In the genomic region with DNA sequence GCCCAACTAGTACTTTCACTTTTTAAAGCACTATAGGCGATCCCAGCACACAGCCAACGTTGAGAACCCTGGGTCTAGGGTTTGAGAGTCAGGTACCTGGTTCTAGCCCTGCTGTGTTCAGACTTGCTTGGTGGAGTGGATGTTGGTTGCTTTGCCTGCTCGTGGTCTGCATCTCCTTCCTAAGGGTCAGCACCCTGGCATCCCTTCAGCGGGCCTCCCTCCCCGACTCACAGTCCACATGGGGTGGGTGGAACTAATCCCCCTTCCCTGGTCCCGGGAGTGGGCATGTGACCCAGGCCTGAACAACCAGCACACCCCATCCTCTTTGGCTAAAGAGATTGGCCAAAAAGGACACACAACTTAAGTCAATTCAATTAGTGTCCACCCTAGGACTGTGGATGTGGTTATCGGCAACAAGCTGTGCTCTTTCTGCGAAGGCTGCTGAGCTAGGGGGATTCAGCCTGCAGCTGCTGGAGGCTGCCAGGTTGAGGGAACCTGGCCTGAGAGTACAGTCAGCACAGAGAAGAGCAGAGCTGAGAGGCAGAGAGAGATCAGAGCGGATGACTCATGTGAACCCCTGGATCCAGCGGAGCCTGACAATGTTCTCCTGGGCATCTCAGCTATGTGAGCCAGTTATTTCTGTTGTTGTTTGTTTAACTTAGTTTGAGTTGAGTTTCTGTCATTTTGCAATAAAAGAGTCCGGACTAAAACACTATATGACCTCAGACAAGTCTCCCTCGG, we compare ENCODE assay signal across 29 cellular contexts.
DNase-seq lines count a peak whose midpoint lies in the region; ATAC-seq and TF ChIP-seq lines count a peak whose summit lies in the region.
"Had no signal": no experiment of that assay in that cellular context is flagged by ENCODE, and none has a peak within 500 bp of the region (broad histone marks: within the 10 kb centered on the region; RNA-seq: fewer than 3 reads in every experiment).

No MANE protein-coding gene starts in this region.

- no peak overlapping the region for H4K8ac ChIP-seq in IMR-90 (ENCODE audit: low read depth in 2 of 2, low read length in 2 of 2)

- no peaks in the 10 kb centered on the region for H3K79me1 ChIP-seq in IMR-90 (ENCODE audit: low read depth in 1 of 2, low read length in 2 of 2)

- WGBS in IMR-90 (ENCODE audit: extremely low coverage in 2 of 2, insufficient read length in 1 of 2), 2 experiments: no CpG with 5 or more reads among the region's 12 CpGs
- WGBS in endodermal cell (ENCODE audit: insufficient coverage in 1 of 2, insufficient read length in 1 of 2), 2 experiments: 90 to 92% methylated on average over 9 to 12 of the region's 12 CpGs

- peaks cover 2% of the 10 kb centered on the region; the same call in 1 of the 2 replicates for H3K9me3 ChIP-seq in IMR-90 (ENCODE audit: control insufficient read depth, insufficient read depth, low read length)
- H3K9me3 ChIP-seq in endodermal cell (ENCODE audit: control insufficient read depth, low read length): no peaks in the 10 kb centered on the region
- H3K9me3 ChIP-seq: HAP-1, left lung had no signal

- CTCF ChIA-PET in IMR-90 (lab: Yijun Ruan, JAX): interaction anchor here (1.2 kb wide), 1 partner anchor 18 kb away, joined by 3 read pairs; no protein-coding TSS in a partner anchor
- CTCF ChIA-PET in activated CD4-positive, alpha-beta memory T cell treated with anti-CD3 and anti-CD28 coated beads for 36 hours (lab: Charles Lee): no interaction called here

- no peak overlapping the region for H3K27ac ChIP-seq in IMR-90 (ENCODE audit: insufficient read depth, low read length)
- H3K27ac ChIP-seq in endodermal cell (ENCODE audit: low read depth, low read length): no peak overlapping the region
- H3K27ac ChIP-seq: 22Rv1, foreskin keratinocyte, left lung, skin epidermis, WERI-Rb-1 had no signal

- H2BK5ac ChIP-seq in IMR-90 (ENCODE audit: low read depth, low read length, poor library complexity, severe bottlenecking): no peak overlapping the region

- no peak overlapping the region for H3K4me3 Mint-ChIP-seq in endodermal cell
- H3K4me3 Mint-ChIP-seq in stimulated activated naive B cell treated with anti-CD40 and anti-IgM and Interleukin-4, amounts not matched to agents 10 μg/mL and 1 μg/mL and 100 μg/mL, for 72 hours: no peak overlapping the region
- no peak overlapping the region for H3K4me3 Mint-ChIP-seq in activated CD4-positive, alpha-beta memory T cell treated with anti-CD3 and anti-CD28 coated beads for 36 hours
- H3K4me3 Mint-ChIP-seq: activated CD8-positive, alpha-beta memory T cell treated with anti-CD3 and anti-CD28 coated beads, Interleukin-2, amount 10 ng/mL, durations not matched to agents 7 days and 5 days; activated naive CD4-positive, alpha-beta T cell treated with anti-CD3 and anti-CD28 coated beads for 36 hours; activated T-cell treated with anti-CD3 and anti-CD28 coated beads, Interleukin-2, amount 50 U/mL, for 72 hours; CD8-positive, alpha-beta T cell; mesothelial cell of epicardium; naive B cell; stimulated activated naive CD8-positive, alpha-beta T cell treated with anti-CD3 and anti-CD28 coated beads, Interleukin-15, amount 100 ng/mL, for 72 hours had no signal

- H3K9ac ChIP-seq in IMR-90 (ENCODE audit: low read depth, low read length) (no peak overlapping the region), endodermal cell (ENCODE audit: extremely low read depth, low read length, poor library complexity, severe bottlenecking) (no peak overlapping the region)

- no peak overlapping the region for H3K4me2 ChIP-seq in IMR-90 (ENCODE audit: low read depth, low read length)

- no peak overlapping the region for H3K56ac ChIP-seq in IMR-90 (ENCODE audit: extremely low read depth, insufficient read depth, low read length)

- no peaks in the 10 kb centered on the region for H3K36me3 ChIP-seq in IMR-90 (ENCODE audit: control insufficient read depth, insufficient read depth, low read length)
- H3K36me3 ChIP-seq in endodermal cell (ENCODE audit: control insufficient read depth, insufficient read depth, low read length): no peaks in the 10 kb centered on the region
- H3K36me3 ChIP-seq: HAP-1, left lung, WERI-Rb-1 had no signal

- H3K4me1 ChIP-seq in IMR-90 (ENCODE audit: control insufficient read depth, insufficient read depth, low read length) (no peaks in the 10 kb centered on the region), endodermal cell (ENCODE audit: control insufficient read depth, insufficient read depth, low read length) (no peaks in the 10 kb centered on the region)
- H3K4me1 ChIP-seq: foreskin keratinocyte, HAP-1, left lung had no signal

- DNase-seq in DMS79 treated with DMSO at 0.1 percent for 48 hours (lab: John Stamatoyannopoulos, UW) (peak; percentile 41), DMS79 (lab: John Stamatoyannopoulos, UW) (no peak), IMR-90 (peak; percentile 32), endodermal cell (peak; percentile 45), posterior vena cava (ENCODE audit: low spot score) (peak; percentile 28)
- no peak for DNase-seq in stimulated activated naive B cell treated with anti-CD40 and anti-IgM and Interleukin-4, amounts not matched to agents 10 μg/mL and 1 μg/mL and 100 μg/mL, for 72 hours
- no peak for DNase-seq in activated CD4-positive, alpha-beta memory T cell treated with anti-CD3 and anti-CD28 coated beads for 36 hours
- no peak for DNase-seq in activated naive CD4-positive, alpha-beta T cell treated with anti-CD3 and anti-CD28 coated beads, Interleukin-2, amount 50 U/mL, for 16 hours
- DNase-seq: activated CD4-positive, alpha-beta T cell treated with anti-CD3 and anti-CD28 coated beads for 48 hours; activated CD8-positive, alpha-beta memory T cell treated with anti-CD3 and anti-CD28 coated beads, Interleukin-2, amount 10 ng/mL, durations not matched to agents 7 days and 5 days; activated naive CD4-positive, alpha-beta T cell treated with anti-CD3 and anti-CD28 coated beads for 36 hours; activated T-cell treated with anti-CD3 and anti-CD28 coated beads, Interleukin-2, amount 50 U/mL, for 72 hours; amygdala; CD8-positive, alpha-beta T cell; DMS 273 treated with DMSO at 0.1 percent for 48 hours; effector CD8-positive, alpha-beta T cell; foreskin keratinocyte; left lung; MV-4-11; naive B cell; NCI-H146; occipital lobe; Right ventricle myocardium superior; stimulated activated naive CD8-positive, alpha-beta T cell treated with anti-CD3 and anti-CD28 coated beads, Interleukin-15, amount 100 ng/mL, for 72 hours; WERI-Rb-1 had no signal

- TF ChIP-seq RAD21 in IMR-90 (IDR thresholded peaks at IDR 0.05; ENCODE audit: low read length): no peak

- peak; percentile 80 for ATAC-seq in IMR-90 (ENCODE audit: low read depth)
- no peak for ATAC-seq in stimulated activated naive B cell treated with anti-CD40 and anti-IgM and Interleukin-4, amounts not matched to agents 10 μg/mL and 1 μg/mL and 100 μg/mL, for 72 hours (replicated peaks)
- ATAC-seq: activated CD8-positive, alpha-beta memory T cell treated with anti-CD3 and anti-CD28 coated beads, Interleukin-2, amount 10 ng/mL, durations not matched to agents 7 days and 5 days; activated T-cell treated with anti-CD3 and anti-CD28 coated beads, Interleukin-2, amount 50 U/mL, for 72 hours; CD8-positive, alpha-beta T cell; foreskin keratinocyte; left lung; stimulated activated naive CD8-positive, alpha-beta T cell treated with anti-CD3 and anti-CD28 coated beads, Interleukin-15, amount 100 ng/mL, for 72 hours had no signal

- H3K18ac ChIP-seq in IMR-90 (ENCODE audit: low read depth, low read length): no peak overlapping the region

- no peak overlapping the region for H2AK9ac ChIP-seq in IMR-90 (replicated peaks; ENCODE audit: low read depth, low read length, poor library complexity)

- POLR2A ChIA-PET in IMR-90 (lab: Charles Lee; ENCODE audit: unreplicated experiment): no interaction called here
- POLR2A ChIA-PET in activated CD4-positive, alpha-beta memory T cell treated with anti-CD3 and anti-CD28 coated beads for 36 hours (lab: Charles Lee): no interaction called here

- intact Hi-C loops in IMR-90 (cut with micrococcal nuclease) (no loop called here), posterior vena cava (cut with DNase I) (no loop called here)
- intact Hi-C loops in activated CD4-positive, alpha-beta memory T cell treated with anti-CD3 and anti-CD28 coated beads for 36 hours (cut with micrococcal nuclease): no loop called here

- no peak overlapping the region for H3K4me3 ChIP-seq in IMR-90 (ENCODE audit: insufficient read depth, low read depth, low read length)
- H3K4me3 ChIP-seq in endodermal cell (ENCODE audit: low read length): no peak overlapping the region
- H3K4me3 ChIP-seq: HAP-1, left lung, skin epidermis had no signal

- peaks cover 41% of the 10 kb centered on the region for H3K27me3 Mint-ChIP-seq in endodermal cell (ENCODE audit: insufficient read depth)
- peaks cover 28 to 38% of the 10 kb centered on the region in 2 donors for H3K27me3 Mint-ChIP-seq in stimulated activated naive B cell treated with anti-CD40 and anti-IgM and Interleukin-4, amounts not matched to agents 10 μg/mL and 1 μg/mL and 100 μg/mL, for 72 hours
- H3K27me3 Mint-ChIP-seq in activated CD4-positive, alpha-beta memory T cell treated with anti-CD3 and anti-CD28 coated beads for 36 hours: peaks cover 18% of the 10 kb centered on the region

- H3K9me3 Mint-ChIP-seq in endodermal cell: peaks cover 3% of the 10 kb centered on the region
- H3K9me3 Mint-ChIP-seq in stimulated activated naive B cell treated with anti-CD40 and anti-IgM and Interleukin-4, amounts not matched to agents 10 μg/mL and 1 μg/mL and 100 μg/mL, for 72 hours: peaks cover 0 to 5% of the 10 kb centered on the region in 2 donors
- H3K9me3 Mint-ChIP-seq in activated CD4-positive, alpha-beta memory T cell treated with anti-CD3 and anti-CD28 coated beads for 36 hours: no peaks in the 10 kb centered on the region
- H3K9me3 Mint-ChIP-seq: activated naive CD4-positive, alpha-beta T cell treated with anti-CD3 and anti-CD28 coated beads for 36 hours; activated T-cell treated with anti-CD3 and anti-CD28 coated beads, Interleukin-2, amount 50 U/mL, for 72 hours; CD8-positive, alpha-beta T cell; mesothelial cell of epicardium; stimulated activated naive CD8-positive, alpha-beta T cell treated with anti-CD3 and anti-CD28 coated beads, Interleukin-15, amount 100 ng/mL, for 72 hours had no signal

- BruUV-seq in IMR-90 (replicated peaks; lab: Mats Ljungman, UMichigan): no TSS peak

- H2AFZ ChIP-seq in IMR-90 (replicated peaks; ENCODE audit: low read length, poor library complexity): peak overlapping the region; percentile 4

- H4K5ac ChIP-seq in IMR-90 (ENCODE audit: low read depth, low read length): no peak overlapping the region

- TF ChIP-seq POLR2A in IMR-90 (IDR thresholded peaks at IDR 0.05; ENCODE audit: low read depth, low read length): no peak

- H2AK5ac ChIP-seq in IMR-90 (ENCODE audit: low read depth, low read length): no peak overlapping the region; the same call in 1 of the 2 replicates

- H2BK15ac ChIP-seq in IMR-90 (ENCODE audit: low read depth, low read length): no peak overlapping the region

- H3K23ac ChIP-seq in IMR-90 (ENCODE audit: low read depth, low read length): no peak overlapping the region

- H3K9me1 ChIP-seq in IMR-90 (ENCODE audit: insufficient read depth, low read length): no peaks in the 10 kb centered on the region

- no peak overlapping the region for H4K91ac ChIP-seq in IMR-90 (ENCODE audit: insufficient read depth, low read depth, low read length)

- no peak overlapping the region for H3K4ac ChIP-seq in IMR-90 (ENCODE audit: low read depth, low read length)

- no peak overlapping the region for H3K27ac Mint-ChIP-seq in endodermal cell
- no peak overlapping the region for H3K27ac Mint-ChIP-seq in stimulated activated naive B cell treated with anti-CD40 and anti-IgM and Interleukin-4, amounts not matched to agents 10 μg/mL and 1 μg/mL and 100 μg/mL, for 72 hours
- no peak overlapping the region for H3K27ac Mint-ChIP-seq in activated CD4-positive, alpha-beta memory T cell treated with anti-CD3 and anti-CD28 coated beads for 36 hours
- H3K27ac Mint-ChIP-seq: activated CD8-positive, alpha-beta memory T cell treated with anti-CD3 and anti-CD28 coated beads, Interleukin-2, amount 10 ng/mL, durations not matched to agents 7 days and 5 days; activated naive CD4-positive, alpha-beta T cell treated with anti-CD3 and anti-CD28 coated beads for 36 hours; activated T-cell treated with anti-CD3 and anti-CD28 coated beads, Interleukin-2, amount 50 U/mL, for 72 hours; CD8-positive, alpha-beta T cell; mesothelial cell of epicardium; naive B cell had no signal

- in situ Hi-C loops in IMR-90 (cut with MboI; ENCODE audit: low sequenced_read_pairs): no loop called here

- no peak overlapping the region for H2BK120ac ChIP-seq in IMR-90 (ENCODE audit: low read depth, low read length)

- no peaks in the 10 kb centered on the region for H3K4me1 Mint-ChIP-seq in endodermal cell
- no peaks in the 10 kb centered on the region for H3K4me1 Mint-ChIP-seq in stimulated activated naive B cell treated with anti-CD40 and anti-IgM and Interleukin-4, amounts not matched to agents 10 μg/mL and 1 μg/mL and 100 μg/mL, for 72 hours
- H3K4me1 Mint-ChIP-seq in activated CD4-positive, alpha-beta memory T cell treated with anti-CD3 and anti-CD28 coated beads for 36 hours (ENCODE audit: low read depth): no peaks in the 10 kb centered on the region
- H3K4me1 Mint-ChIP-seq: activated CD8-positive, alpha-beta memory T cell treated with anti-CD3 and anti-CD28 coated beads, Interleukin-2, amount 10 ng/mL, durations not matched to agents 7 days and 5 days; mesothelial cell of epicardium; naive B cell; stimulated activated naive CD8-positive, alpha-beta T cell treated with anti-CD3 and anti-CD28 coated beads, Interleukin-15, amount 100 ng/mL, for 72 hours had no signal

- no peak overlapping the region for H3K14ac ChIP-seq in IMR-90 (replicated peaks; ENCODE audit: low read depth, low read length)

- H2BK20ac ChIP-seq in IMR-90 (ENCODE audit: low read depth, low read length): no peak overlapping the region

- H3K27me3 ChIP-seq in IMR-90 (ENCODE audit: control insufficient read depth, insufficient read depth, low read length) (peaks cover 30% of the 10 kb centered on the region), endodermal cell (ENCODE audit: control insufficient read depth, insufficient read depth, low read length, poor library complexity, severe bottlenecking) (peaks cover 24% of the 10 kb centered on the region)

- TF ChIP-seq CTCF in IMR-90 (conservative IDR thresholded peaks at IDR 0.05; ENCODE audit: low read depth, low read length) (no peak), endodermal cell (conservative IDR thresholded peaks at IDR 0.05) (no peak)

- H3K36me3 Mint-ChIP-seq in endodermal cell (ENCODE audit: low read depth): no peaks in the 10 kb centered on the region
- no peaks in the 10 kb centered on the region for H3K36me3 Mint-ChIP-seq in stimulated activated naive B cell treated with anti-CD40 and anti-IgM and Interleukin-4, amounts not matched to agents 10 μg/mL and 1 μg/mL and 100 μg/mL, for 72 hours
- H3K36me3 Mint-ChIP-seq in activated CD4-positive, alpha-beta memory T cell treated with anti-CD3 and anti-CD28 coated beads for 36 hours: no peaks in the 10 kb centered on the region
- H3K36me3 Mint-ChIP-seq: activated CD8-positive, alpha-beta memory T cell treated with anti-CD3 and anti-CD28 coated beads, Interleukin-2, amount 10 ng/mL, durations not matched to agents 7 days and 5 days; CD8-positive, alpha-beta T cell; mesothelial cell of epicardium; naive B cell had no signal

- dilution Hi-C loops in IMR-90 (cut with HindIII; ENCODE audit: low sequenced_read_pairs, unreplicated experiment): no loop called here

- no peaks in the 10 kb centered on the region for H4K20me1 ChIP-seq in IMR-90 (ENCODE audit: insufficient read depth, low read length)

Comparison
In these comparisons a context has a peak if more than half of its experiments do, and no peak if none do; other contexts are left out.
1. DNase-seq: peak in DMS79 treated with DMSO at 0.1 percent for 48 hours (single experiment), IMR-90 (single experiment), endodermal cell (single experiment) and posterior vena cava (single experiment); none in DMS79 (single experiment), stimulated activated naive B cell treated with anti-CD40 and anti-IgM and Interleukin-4, amounts not matched to agents 10 μg/mL and 1 μg/mL and 100 μg/mL, for 72 hours (single experiment), activated CD4-positive, alpha-beta memory T cell treated with anti-CD3 and anti-CD28 coated beads for 36 hours (single experiment) and activated naive CD4-positive, alpha-beta T cell treated with anti-CD3 and anti-CD28 coated beads, Interleukin-2, amount 50 U/mL, for 16 hours (single experiment).